8 cellular contexts compared by ENCODE assay signal in the genomic region with DNA sequence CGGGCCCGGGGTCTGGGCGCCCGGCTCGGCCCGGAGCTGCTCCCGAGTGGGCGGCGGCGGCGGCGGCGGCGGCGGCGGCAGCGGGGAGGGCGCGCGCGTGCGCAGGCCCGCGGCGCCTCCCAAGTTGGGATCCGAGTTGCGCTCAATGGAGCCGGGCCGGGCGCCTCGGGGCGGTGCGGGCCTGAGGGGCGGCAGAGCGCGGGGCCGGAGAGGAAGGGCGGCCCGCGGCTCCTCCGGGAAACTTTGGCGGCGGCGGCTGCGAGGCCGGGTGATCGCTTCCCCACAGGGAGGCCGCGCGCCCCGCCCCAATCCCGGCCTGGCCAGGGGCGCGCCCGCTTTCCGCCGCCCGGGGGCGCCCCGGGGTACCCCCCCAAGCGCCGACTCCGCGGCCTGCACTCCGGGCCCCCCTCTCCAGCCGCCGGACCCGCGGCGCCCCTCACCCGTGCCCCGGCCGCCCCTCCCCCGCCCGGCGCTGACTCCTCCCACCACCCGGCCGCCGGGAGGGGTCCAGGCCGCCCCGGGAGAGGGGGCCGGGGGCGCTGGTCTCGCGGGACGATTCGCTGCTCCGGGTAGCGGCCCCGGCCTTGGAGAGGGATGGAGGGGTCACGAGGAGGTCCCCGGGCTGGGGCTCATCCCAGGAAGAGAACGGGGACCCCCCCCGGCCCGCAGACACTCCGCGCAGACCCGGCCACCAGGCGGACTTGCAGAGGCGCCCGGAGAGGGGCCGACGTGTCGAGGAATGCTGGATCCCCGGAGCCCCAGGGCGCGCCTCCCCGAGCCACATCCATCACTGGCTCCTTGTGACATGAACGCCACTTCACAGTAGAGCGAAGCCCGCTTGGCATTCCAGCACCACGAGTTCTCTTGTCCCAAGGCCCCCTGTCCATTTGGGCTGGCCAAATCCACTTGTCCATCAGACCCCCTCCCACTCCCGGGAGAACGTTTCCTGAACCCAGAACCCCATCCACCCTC. TPM values are rescaled to one million over a fixed set of nuclear protein-coding genes. Genes with fewer than 3 reads are reported as not detected.
DNase-seq lines count a peak whose midpoint lies in the region; ATAC-seq, FAIRE-seq and TF ChIP-seq lines count a peak whose summit lies in the region.

TSS of gene RILPL1 (minus strand) at position 48 of the 972 bp plus-strand sequence. CDS start 237 bp downstream, outside the sequence.

- peak; percentile 53 for ATAC-seq in GM21360 (IDR thresholded peaks at IDR 0.05; ENCODE audit: unreplicated experiment)
- ATAC-seq in activated CD8-positive, alpha-beta T cell treated with anti-CD3 and anti-CD28 coated beads, Interleukin-2, amount 10 ng/mL, durations not matched to agents 7 days and 5 days: peak; percentile 79

- H4K20me1 ChIP-seq in H1 (replicated peaks in 1 of 2; ENCODE audit: control insufficient read depth in 1 of 2, insufficient read depth in 2 of 2, low read length in 2 of 2): peaks cover 0 to 4% of the 10 kb centered on the region in 2 experiments

- H3K9me3 ChIP-seq in H1 (ENCODE audit: insufficient read depth in 2 of 2, low read depth in 1 of 2, low read length in 1 of 2): no peaks in the 10 kb centered on the region

- no peak within 1 kb of the TSS for H2AK5ac ChIP-seq in H1 (ENCODE audit: low read depth, low read length)

- peak within 1 kb of the TSS; percentile 43 for H3K27ac Mint-ChIP-seq in activated CD8-positive, alpha-beta T cell treated with anti-CD3 and anti-CD28 coated beads, Interleukin-2, amount 10 ng/mL, durations not matched to agents 7 days and 5 days

- no peak for FAIRE-seq in H1 (lab: Jason Lieb, UNC)

- H3K79me2 ChIP-seq in H1 (ENCODE audit: control insufficient read depth in 1 of 2, insufficient read depth in 2 of 2, low read length in 2 of 2): no peaks in the 10 kb centered on the region

- H2BK15ac ChIP-seq in H1 (ENCODE audit: low read length): peak within 1 kb of the TSS; percentile 92; the same call in 1 of the 2 replicates

- no peak within 1 kb of the TSS; the same call in 1 of the 2 replicates for H2BK5ac ChIP-seq in H1 (ENCODE audit: low read depth, low read length)

- H3K27ac ChIP-seq in H1 (ENCODE audit: low read depth, low read length): peak within 1 kb of the TSS; percentile 45; the same call in 1 of the 2 replicates

- H2BK20ac ChIP-seq in H1 (ENCODE audit: low read length): 0 out of 2 replicates have a peak within 1 kb of the TSS, but pooled peaks have one; percentile 32

- no peak within 1 kb of the TSS for H3K14ac ChIP-seq in H1 (ENCODE audit: insufficient read length)

- peak within 1 kb of the TSS; percentile 95 for H3K4ac ChIP-seq in H1 (replicated peaks; ENCODE audit: insufficient read length, low read depth, low read length)

- no peaks in the 10 kb centered on the region for H3K79me1 ChIP-seq in H1 (ENCODE audit: low read depth, low read length)

- DNase-seq in C1 segment of cervical spinal cord (lab: John Stamatoyannopoulos, UW) (peak in 13 of 14 donors; percentile 20 to 82 (median 58)), NCI-H2171 (lab: John Stamatoyannopoulos, UW) (peak; percentile 33), H1 (ENCODE audit: low read depth in 1 of 2, low spot score in 2 of 2) (peak in 1 of 2 experiments; percentile 75), medulla oblongata (ENCODE audit: extremely low spot score) (peak; percentile 62), NCI-H187 treated with DMSO at 0.1 percent for 48 hours (lab: John Stamatoyannopoulos, UW) (no peak)
- DNase-seq in activated CD8-positive, alpha-beta T cell treated with anti-CD3 and anti-CD28 coated beads, Interleukin-2, amount 10 ng/mL, durations not matched to agents 7 days and 5 days: peak; percentile 30
- DNase-seq in stimulated activated CD4-positive, alpha-beta T cell treated with anti-CD3 and anti-CD28 coated beads, TNF-alpha, amount 100 ng/mL, for 4 hours (ENCODE audit: low read depth in 3 of 3): peak; percentile 10 to 55 (median 34)

- H2BK120ac ChIP-seq in H1 (replicated peaks; ENCODE audit: low read depth, low read length): no peak within 1 kb of the TSS

- peaks cover 0 to 4% (median 0%) of the 10 kb centered on the region in 4 experiments; a peak in 4 of 7 replicates for H3K27me3 ChIP-seq in H1 (replicated peaks in 1 of 4; ENCODE audit: control insufficient read depth in 3 of 4, extremely low read depth in 1 of 4, insufficient read depth in 3 of 4, low read length in 3 of 4)

- TF ChIP-seq CTCF in H1 (IDR thresholded peaks at IDR 0.05; ENCODE audit: control extremely low read depth in 1 of 3, insufficient read depth in 1 of 3, low read depth in 1 of 3, low read length in 3 of 3): peak in 2 of 3 experiments; percentile 10 to 19; a peak in 2 of 4 replicates

- H2AFZ ChIP-seq in H1 (ENCODE audit: low read length): peak within 1 kb of the TSS; percentile 68; the same call in 1 of the 2 replicates

- H3K36me3 Mint-ChIP-seq in activated CD8-positive, alpha-beta T cell treated with anti-CD3 and anti-CD28 coated beads, Interleukin-2, amount 10 ng/mL, durations not matched to agents 7 days and 5 days (ENCODE audit: low read depth): no peaks in the 10 kb centered on the region

- H4K5ac ChIP-seq in H1 (ENCODE audit: insufficient read length, low read depth, low read length): peak within 1 kb of the TSS; percentile 68

- peaks cover 17% of the 10 kb centered on the region for H3K4me1 Mint-ChIP-seq in activated CD8-positive, alpha-beta T cell treated with anti-CD3 and anti-CD28 coated beads, Interleukin-2, amount 10 ng/mL, durations not matched to agents 7 days and 5 days (ENCODE audit: low read depth)

- H2BK12ac ChIP-seq in H1 (ENCODE audit: low read depth, low read length): peak within 1 kb of the TSS; percentile 97; the same call in 1 of the 2 replicates

- H4K8ac ChIP-seq in H1 (ENCODE audit: extremely low read depth, insufficient read depth, low read length): peak within 1 kb of the TSS; percentile 82

- no peak for TF ChIP-seq EP300 in H1 (IDR thresholded peaks at IDR 0.05; ENCODE audit: borderline replicate concordance in 1 of 2, low read depth in 2 of 2, low read length in 2 of 2)

- peak within 1 kb of the TSS; percentile 76 for H3K4me3 Mint-ChIP-seq in activated CD8-positive, alpha-beta T cell treated with anti-CD3 and anti-CD28 coated beads, Interleukin-2, amount 10 ng/mL, durations not matched to agents 7 days and 5 days

- WGBS in H1 (ENCODE audit: extremely low coverage in 1 of 2, insufficient coverage in 1 of 2, insufficient read length in 1 of 2, insufficient replicate concordance in 2 of 2, low coverage in 1 of 2, low lambda C conversion rate in 2 of 2, missing lambda C conversion rate in 1 of 2), 2 experiments: 8% methylated on average over 30 of the region's 114 CpGs; no CpG with 5 or more reads in 1 of the 2 experiments

- no peaks in the 10 kb centered on the region for H3K9me3 Mint-ChIP-seq in activated CD8-positive, alpha-beta T cell treated with anti-CD3 and anti-CD28 coated beads, Interleukin-2, amount 10 ng/mL, durations not matched to agents 7 days and 5 days (ENCODE audit: insufficient read depth)

- peak in 1 of 2 experiments; percentile 18; a peak in 2 of 4 replicates for TF ChIP-seq RAD21 in H1 (IDR thresholded peaks at IDR 0.05 in 1 of 2, conservative IDR thresholded peaks at IDR 0.05 in 1 of 2; ENCODE audit: low read depth in 2 of 2, low read length in 2 of 2)

- TF ChIP-seq POLR2A in H1 (IDR thresholded peaks at IDR 0.05; ENCODE audit: control extremely low read depth in 1 of 2, low read depth in 2 of 2, low read length in 2 of 2): no peak; a peak in 1 of 3 replicates

- peak within 1 kb of the TSS; percentile 97 for H4K91ac ChIP-seq in H1 (replicated peaks; ENCODE audit: insufficient read length, low read length)

- no peak within 1 kb of the TSS for H3K56ac ChIP-seq in H1 (replicated peaks; ENCODE audit: insufficient read length, low read depth, low read length)

- H3K36me3 ChIP-seq in H1 (ENCODE audit: control insufficient read depth in 2 of 4, insufficient read depth in 4 of 4, low read length in 3 of 4): no peaks in the 10 kb centered on the region

- H3K9ac ChIP-seq in H1 (replicated peaks in 1 of 4; ENCODE audit: extremely low read depth in 1 of 4, low read depth in 3 of 4, low read length in 3 of 4): peak within 1 kb of the TSS; percentile 3 to 68 (median 57); a peak in 6 of 7 replicates

- H3K18ac ChIP-seq in H1 (ENCODE audit: extremely low read depth, low read length): peak within 1 kb of the TSS; percentile 97

- H3K4me3 ChIP-seq in H1 (ENCODE audit: extremely low read depth in 1 of 4, insufficient read depth in 2 of 4, low read depth in 3 of 4, low read length in 4 of 4): peak within 1 kb of the TSS; percentile 60 to 81 (median 67)

- peaks cover 11% of the 10 kb centered on the region; the same call in 1 of the 2 replicates for H3K23me2 ChIP-seq in H1 (ENCODE audit: low read depth, low read length)

- peaks cover 8% of the 10 kb centered on the region for H3K27me3 Mint-ChIP-seq in activated CD8-positive, alpha-beta T cell treated with anti-CD3 and anti-CD28 coated beads, Interleukin-2, amount 10 ng/mL, durations not matched to agents 7 days and 5 days (ENCODE audit: low read depth)

- peak within 1 kb of the TSS; percentile 67 to 97 for H3K4me2 ChIP-seq in H1 (ENCODE audit: insufficient read depth in 1 of 2, low read depth in 2 of 2, low read length in 2 of 2)

- CTCF ChIA-PET in activated CD8-positive, alpha-beta T cell treated with anti-CD3 and anti-CD28 coated beads, Interleukin-2, amount 10 ng/mL, durations not matched to agents 7 days and 5 days (lab: Charles Lee): no interaction called here
- CTCF ChIA-PET in H1 (lab: Charles Lee; ENCODE audit: partially characterized antibody): interaction anchor here (1.0 to 1.9 kb wide), 4 partner anchors 15 to 68 kb away, joined by 3 to 5 read pairs (median 3); partner anchors contain the start of gene DDX55

- H3K4me1 ChIP-seq in H1 (replicated peaks in 1 of 4; ENCODE audit: control insufficient read depth in 3 of 4, insufficient read depth in 4 of 4, low read length in 3 of 4): peaks cover 0 to 5% (median 0%) of the 10 kb centered on the region in 4 experiments; a peak in 2 of 7 replicates

- H3K23ac ChIP-seq in H1 (ENCODE audit: insufficient read length): no peak within 1 kb of the TSS

- POLR2A ChIA-PET in activated CD8-positive, alpha-beta T cell treated with anti-CD3 and anti-CD28 coated beads, Interleukin-2, amount 10 ng/mL, durations not matched to agents 7 days and 5 days (lab: Charles Lee): no interaction called here
- POLR2A ChIA-PET in H1 (lab: Charles Lee; ENCODE audit: partially characterized antibody): interaction anchor here (1.0 to 1.8 kb wide), 10 partner anchors 8 to 264 kb away, joined by 3 to 8 read pairs (median 4); partner anchors contain the start of genes EIF2B1 and KMT5A

RNA-seq across cellular contexts. Expression of gene RILPL1, which starts in this region (rescaled TPM):
- under 1 TPM; 0.91 to 0.92 TPM for total RNA-seq in activated CD8-positive, alpha-beta T cell treated with anti-CD3 and anti-CD28 coated beads, Interleukin-2, amount 10 ng/mL, durations not matched to agents 7 days and 5 days
- 6.5 and 6.7 TPM in 2 replicates for total RNA-seq in H1 (2021; fragmentation: NEBNext Ultra II Directional; extraction: Animal tissue kit (Norgen Biotek cat#: 25700))
- 9.4 and 12.1 TPM in 2 replicates for polyA plus RNA-seq in H1 (2011; rRNA removed)
- polyA plus RNA-seq in H1 (2011; cell fraction: cytosol; rRNA removed): 8.6 TPM
- polyA plus RNA-seq in H1 (2011; cell fraction: nucleus; rRNA removed): 13.6 TPM
- 5.3 to 11.0 TPM (median 8.7 TPM) in 4 replicates for polyA plus RNA-seq in H1 (2012, experiment 1 of 2)
- 6.1 TPM for polyA plus RNA-seq in H1 (2012, experiment 2 of 2)
- 10.2 TPM for polyA plus RNA-seq in H1 (2013, experiment 1 of 2)
- polyA plus RNA-seq in H1 (2013, experiment 2 of 2): 11.2 TPM
- 2.8 and 3.2 TPM in 2 replicates for polyA minus RNA-seq in H1 (2011; rRNA and poly(A)+ RNA removed)
- 7.6 TPM for polyA minus RNA-seq in H1 (2011; cell fraction: cytosol; rRNA and poly(A)+ RNA removed)
- polyA minus RNA-seq in H1 (2011; cell fraction: nucleus; rRNA and poly(A)+ RNA removed): 5.8 TPM

Comparison
In these comparisons a context has a peak if more than half of its experiments do, and no peak if none do; other contexts are left out.
1. Peak in DNase-seq and ATAC-seq in activated CD8-positive, alpha-beta T cell treated with anti-CD3 and anti-CD28 coated beads, Interleukin-2, amount 10 ng/mL, durations not matched to agents 7 days and 5 days; RNA of the gene not detected or under 1 TPM.